1 cellular context compared by ENCODE assay signal in the genomic region with DNA sequence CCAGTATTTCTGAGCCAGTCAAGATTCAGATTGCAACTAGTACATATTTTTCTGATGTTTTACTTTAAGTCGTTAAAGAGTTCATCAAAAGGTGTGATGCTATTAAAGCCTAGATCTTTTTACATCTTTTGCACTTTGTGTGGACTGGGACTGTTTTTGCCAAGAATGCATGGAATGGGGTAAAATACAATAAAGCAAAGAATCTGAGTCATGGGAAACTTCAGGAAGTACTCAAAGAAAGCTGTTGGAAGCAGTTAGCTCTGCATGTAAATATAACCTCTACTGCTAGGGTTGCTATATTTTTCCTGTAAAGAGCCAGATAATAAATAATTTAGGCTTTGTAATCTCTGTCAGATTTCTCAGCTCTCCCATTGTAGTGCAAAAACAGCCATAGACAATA.
TF ChIP-seq lines count a peak whose summit lies in the region.

No MANE protein-coding gene starts in this region.

TF ChIP-seq in HepG2, 621 proteins besides CTCF, POLR2A, EP300 and RAD21 (continued from another document):
- TF ChIP-seq, protein P1, sequence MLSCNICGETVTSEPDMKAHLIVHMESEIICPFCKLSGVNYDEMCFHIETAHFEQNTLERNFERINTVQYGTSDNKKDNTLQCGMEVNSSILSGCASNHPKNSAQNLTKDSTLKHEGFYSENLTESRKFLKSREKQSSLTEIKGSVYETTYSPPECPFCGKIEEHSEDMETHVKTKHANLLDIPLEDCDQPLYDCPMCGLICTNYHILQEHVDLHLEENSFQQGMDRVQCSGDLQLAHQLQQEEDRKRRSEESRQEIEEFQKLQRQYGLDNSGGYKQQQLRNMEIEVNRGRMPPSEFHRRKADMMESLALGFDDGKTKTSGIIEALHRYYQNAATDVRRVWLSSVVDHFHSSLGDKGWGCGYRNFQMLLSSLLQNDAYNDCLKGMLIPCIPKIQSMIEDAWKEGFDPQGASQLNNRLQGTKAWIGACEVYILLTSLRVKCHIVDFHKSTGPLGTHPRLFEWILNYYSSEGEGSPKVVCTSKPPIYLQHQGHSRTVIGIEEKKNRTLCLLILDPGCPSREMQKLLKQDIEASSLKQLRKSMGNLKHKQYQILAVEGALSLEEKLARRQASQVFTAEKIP (CRISPR knock-in tag; IDR thresholded peaks at IDR 0.05; ENCODE audit: borderline replicate concordance), result no peak
